In the genomic region with DNA sequence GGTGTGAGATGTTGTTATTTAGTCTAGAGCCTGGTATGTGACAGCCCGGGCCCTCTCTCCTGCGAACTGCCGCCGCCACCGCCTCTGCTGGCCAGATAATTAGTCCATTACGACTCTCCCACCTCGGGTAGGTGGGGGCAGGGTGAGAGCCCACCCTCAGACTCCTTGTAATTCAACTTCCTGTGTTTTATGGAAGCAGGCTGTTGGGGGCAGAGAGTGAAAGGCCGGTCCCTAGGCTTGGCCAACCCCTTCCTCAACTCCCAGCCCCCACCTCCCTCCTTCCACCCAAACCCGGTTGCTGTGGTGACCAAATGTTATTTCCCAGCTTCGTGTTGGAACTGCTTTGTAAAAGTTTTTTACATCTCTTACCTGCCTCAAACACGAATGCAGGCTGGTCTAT, we compare ENCODE assay signal across 17 cellular contexts.
A peak's percentile ranks its signal among the peaks of the same experiment; 100 is the strongest.
DNase-seq lines count a peak whose midpoint lies in the region; ATAC-seq and TF ChIP-seq lines count a peak whose summit lies in the region.
"Had no signal": no experiment of that assay in that cellular context is flagged by ENCODE, and none has a peak within 500 bp of the region (broad histone marks: within the 10 kb centered on the region; RNA-seq: fewer than 3 reads in every experiment).

No MANE protein-coding gene starts in this region.

- H3K9me3 ChIP-seq in H9 (ENCODE audit: control insufficient read depth, low read depth, low read length), result no peaks in the 10 kb centered on the region
- H3K9me3 ChIP-seq in endodermal cell (ENCODE audit: control insufficient read depth, low read length), result no peaks in the 10 kb centered on the region
- no peaks in the 10 kb centered on the region for H3K9me3 ChIP-seq in mesodermal cell (ENCODE audit: control insufficient read depth, low read length)
- no peaks in the 10 kb centered on the region for H3K9me3 ChIP-seq in CD8-positive, alpha-beta T cell (ENCODE audit: low read length)

- no peak for ATAC-seq in CD8-positive, alpha-beta T cell
- no peak for ATAC-seq in HG03097 (IDR thresholded peaks at IDR 0.05; ENCODE audit: low FRiP score, unreplicated experiment)
- no peak for ATAC-seq in stimulated activated effector memory CD8-positive, alpha-beta T cell treated with anti-CD3 and anti-CD28 coated beads, Interleukin-12 subunit alpha, Interleukin-12 subunit beta, amount 100 ng/mL, for 72 hours
- ATAC-seq: activated T-helper 17 cell treated with anti-CD3 and anti-CD28 coated beads, Interleukin-2, amount 50 U/mL, for 72 hours; Right ventricle myocardium inferior had no signal

- H3K27ac Mint-ChIP-seq in H9, result no peak overlapping the region
- H3K27ac Mint-ChIP-seq in endodermal cell, result no peak overlapping the region
- H3K27ac Mint-ChIP-seq in CD8-positive, alpha-beta T cell, result no peak overlapping the region
- H3K27ac Mint-ChIP-seq in stimulated activated effector memory CD8-positive, alpha-beta T cell treated with anti-CD3 and anti-CD28 coated beads, Interleukin-12 subunit alpha, Interleukin-12 subunit beta, amount 100 ng/mL, for 72 hours, result no peak overlapping the region
- H3K27ac Mint-ChIP-seq: activated T-helper 17 cell treated with anti-CD3 and anti-CD28 coated beads, Interleukin-2, amount 50 U/mL, for 72 hours; type B pancreatic cell had no signal

- H3K27me3 ChIP-seq in H9 (ENCODE audit: insufficient read depth, low read length), result no peaks in the 10 kb centered on the region
- H3K27me3 ChIP-seq in endodermal cell (ENCODE audit: control insufficient read depth, insufficient read depth, low read length, poor library complexity, severe bottlenecking), result peaks cover 4% of the 10 kb centered on the region
- H3K27me3 ChIP-seq in CD8-positive, alpha-beta T cell (ENCODE audit: insufficient read depth, low read length), result no peaks in the 10 kb centered on the region

- DNase-seq in H9 (peak; percentile 86), NCI-H2227 treated with DMSO at 0.1 percent for 48 hours (lab: John Stamatoyannopoulos, UW) (peak; percentile 60), endodermal cell (peak; percentile 94)
- no peak for DNase-seq in CD8-positive, alpha-beta T cell
- no peak for DNase-seq in activated CD4-positive, alpha-beta T cell treated with anti-CD3 and anti-CD28 coated beads, Interleukin-2, amount 50 U/mL, for 1 hour
- DNase-seq in stimulated activated effector memory CD8-positive, alpha-beta T cell treated with anti-CD3 and anti-CD28 coated beads, Interleukin-12 subunit alpha, Interleukin-12 subunit beta, amount 100 ng/mL, for 72 hours (ENCODE audit: low spot score in 2 of 2), result no peak
- DNase-seq: activated CD4-positive, CD25-positive, alpha-beta regulatory T cell; effector CD8-positive, alpha-beta T cell; NCI-H2171; NK-92 treated with Interleukin-12 subunit alpha and Interleukin-12 subunit beta, amount 100 ng/mL, for 24 hours; stimulated activated CD4-positive, alpha-beta T cell treated with anti-CD3 and anti-CD28 coated beads, Interleukin-15, amount 100 ng/mL, for 24 hours; stimulated activated naive CD4-positive, alpha-beta T cell had no signal

- H3K4ac ChIP-seq in H9 (ENCODE audit: low read depth, low read length), result peak overlapping the region; percentile 45; the same call in 1 of the 2 replicates

- H3K4me1 ChIP-seq in H9 (ENCODE audit: insufficient read depth, low read length) (peaks cover 11% of the 10 kb centered on the region), endodermal cell (ENCODE audit: control insufficient read depth, insufficient read depth, low read length) (peaks cover 15% of the 10 kb centered on the region), mesodermal cell (ENCODE audit: control insufficient read depth, insufficient read depth, low read length, poor library complexity, severe bottlenecking) (peaks cover 36% of the 10 kb centered on the region)
- no peaks in the 10 kb centered on the region for H3K4me1 ChIP-seq in CD8-positive, alpha-beta T cell (ENCODE audit: insufficient read depth, low read length)

- H3K9ac ChIP-seq in H9 (ENCODE audit: extremely low read depth, insufficient read length, low read length) (peak overlapping the region; percentile 0), endodermal cell (ENCODE audit: extremely low read depth, low read length, poor library complexity, severe bottlenecking) (peak overlapping the region; percentile 62)

- TF ChIP-seq CTCF in H9 (conservative IDR thresholded peaks at IDR 0.05) (peak; percentile 34; the same call in 2 of the 3 replicates), endodermal cell (conservative IDR thresholded peaks at IDR 0.05) (peak; percentile 56)
- no peak for TF ChIP-seq CTCF in CD8-positive, alpha-beta T cell (IDR thresholded peaks at IDR 0.05)

- H2BK5ac ChIP-seq in H9 (ENCODE audit: insufficient read length, low read length), result no peak overlapping the region

- peaks cover 6% of the 10 kb centered on the region for H3K23me2 ChIP-seq in H9 (ENCODE audit: insufficient read length, low read depth, low read length, poor library complexity, severe bottlenecking)

- no peaks in the 10 kb centered on the region for H3K9me3 Mint-ChIP-seq in H9
- no peaks in the 10 kb centered on the region for H3K9me3 Mint-ChIP-seq in endodermal cell
- H3K9me3 Mint-ChIP-seq in CD8-positive, alpha-beta T cell, result no peaks in the 10 kb centered on the region
- no peaks in the 10 kb centered on the region for H3K9me3 Mint-ChIP-seq in stimulated activated effector memory CD8-positive, alpha-beta T cell treated with anti-CD3 and anti-CD28 coated beads, Interleukin-12 subunit alpha, Interleukin-12 subunit beta, amount 100 ng/mL, for 72 hours
- H3K9me3 Mint-ChIP-seq: activated T-helper 17 cell treated with anti-CD3 and anti-CD28 coated beads, Interleukin-2, amount 50 U/mL, for 72 hours; type B pancreatic cell had no signal

- H3K18ac ChIP-seq in H9 (ENCODE audit: insufficient read length, low read depth, low read length), result peak overlapping the region; percentile 80

- H3K4me3 ChIP-seq in endodermal cell (ENCODE audit: low read length) (peak overlapping the region; percentile 76), mesodermal cell (ENCODE audit: extremely low read depth, insufficient read depth, low read length, poor library complexity, severe bottlenecking) (no peak overlapping the region)
- H3K4me3 ChIP-seq in CD8-positive, alpha-beta T cell (ENCODE audit: low read depth, low read length), result no peak overlapping the region

- H3K27me3 Mint-ChIP-seq in H9 (ENCODE audit: low read depth) (peaks cover 20% of the 10 kb centered on the region), endodermal cell (ENCODE audit: insufficient read depth) (peaks cover 8% of the 10 kb centered on the region)
- no peaks in the 10 kb centered on the region for H3K27me3 Mint-ChIP-seq in CD8-positive, alpha-beta T cell (ENCODE audit: low read depth)

- H3K56ac ChIP-seq in H9 (ENCODE audit: insufficient read length, low read depth, low read length), result no peak overlapping the region

- POLR2A ChIA-PET in CD8-positive, alpha-beta T cell (lab: Charles Lee), result no interaction called here

- WGBS in H9 (ENCODE audit: extremely low coverage, insufficient read length, low lambda C conversion rate), result no CpG with 5 or more reads among the region's 11 CpGs
- 0 to 3% methylated on average over 2 to 11 of the region's 11 CpGs for WGBS in endodermal cell (ENCODE audit: insufficient coverage in 1 of 2, insufficient read length in 1 of 2), 2 experiments
- WGBS in mesodermal cell (ENCODE audit: insufficient coverage in 2 of 2), 2 experiments, result 0 to 3% methylated on average over 3 to 11 of the region's 11 CpGs

- no peaks in the 10 kb centered on the region for H4K20me1 ChIP-seq in H9 (ENCODE audit: control insufficient read depth, insufficient read depth, insufficient read length)

- no peak overlapping the region for H3K23ac ChIP-seq in H9 (ENCODE audit: insufficient read length, low read depth, low read length)

- peaks cover 0 to 9% (median 0%) of the 10 kb centered on the region in 3 experiments; a peak in 2 of 7 replicates for H3K36me3 Mint-ChIP-seq in H9 (ENCODE audit: insufficient read depth in 1 of 3, low read depth in 3 of 3)
- no peaks in the 10 kb centered on the region for H3K36me3 Mint-ChIP-seq in endodermal cell (ENCODE audit: low read depth)
- H3K36me3 Mint-ChIP-seq in CD8-positive, alpha-beta T cell, result no peaks in the 10 kb centered on the region
- no peaks in the 10 kb centered on the region for H3K36me3 Mint-ChIP-seq in stimulated activated effector memory CD8-positive, alpha-beta T cell treated with anti-CD3 and anti-CD28 coated beads, Interleukin-12 subunit alpha, Interleukin-12 subunit beta, amount 100 ng/mL, for 72 hours
- H3K36me3 Mint-ChIP-seq: type B pancreatic cell had no signal

- H3K79me2 ChIP-seq in H9 (ENCODE audit: insufficient read depth, low read length), result no peaks in the 10 kb centered on the region

- no peak overlapping the region for H3K4me3 Mint-ChIP-seq in H9
- H3K4me3 Mint-ChIP-seq in endodermal cell, result no peak overlapping the region
- no peak overlapping the region for H3K4me3 Mint-ChIP-seq in CD8-positive, alpha-beta T cell
- H3K4me3 Mint-ChIP-seq in stimulated activated effector memory CD8-positive, alpha-beta T cell treated with anti-CD3 and anti-CD28 coated beads, Interleukin-12 subunit alpha, Interleukin-12 subunit beta, amount 100 ng/mL, for 72 hours, result no peak overlapping the region
- H3K4me3 Mint-ChIP-seq: activated T-helper 17 cell treated with anti-CD3 and anti-CD28 coated beads, Interleukin-2, amount 50 U/mL, for 72 hours; type B pancreatic cell had no signal

- intact Hi-C loops in CD8-positive, alpha-beta T cell (cut with DNase I, micrococcal nuclease), result no loop called here

- no peak overlapping the region for H2BK15ac ChIP-seq in H9 (ENCODE audit: low read depth, low read length)

- CTCF ChIA-PET in CD8-positive, alpha-beta T cell (lab: Charles Lee), result interaction anchor here (1.5 kb wide), 1 partner anchor 10 kb away, joined by 5 read pairs; no protein-coding TSS in a partner anchor

- no peak overlapping the region for H2AFZ ChIP-seq in H9 (ENCODE audit: low read length)

- H4K5ac ChIP-seq in H9 (ENCODE audit: insufficient read length, low read depth, low read length), result no peak overlapping the region

- H4K8ac ChIP-seq in H9 (replicated peaks; ENCODE audit: insufficient read length, low read depth, low read length), result no peak overlapping the region

- H2AK5ac ChIP-seq in H9 (ENCODE audit: insufficient read length, low read length), result no peak overlapping the region

- H3K14ac ChIP-seq in H9 (ENCODE audit: insufficient read depth, low read length), result peak overlapping the region; percentile 10; the same call in 1 of the 2 replicates

- H2BK120ac ChIP-seq in H9 (ENCODE audit: low read depth, low read length, poor library complexity, severe bottlenecking), result no peak overlapping the region

- no peak overlapping the region for H3T11ph ChIP-seq in H9 (ENCODE audit: low read length)

- H3K36me3 ChIP-seq in endodermal cell (ENCODE audit: control insufficient read depth, insufficient read depth, low read length) (no peaks in the 10 kb centered on the region), mesodermal cell (ENCODE audit: control insufficient read depth, insufficient read depth, low read length) (no peaks in the 10 kb centered on the region)
- H3K36me3 ChIP-seq in CD8-positive, alpha-beta T cell (ENCODE audit: insufficient read depth, low read length), result no peaks in the 10 kb centered on the region

- no peak overlapping the region for H2BK20ac ChIP-seq in H9 (ENCODE audit: low read depth, low read length, poor library complexity, severe bottlenecking)

- peak overlapping the region; percentile 28 for H2BK12ac ChIP-seq in H9 (ENCODE audit: insufficient read length, low read depth, low read length)

- peak overlapping the region; percentile 90 for H3K4me2 ChIP-seq in H9 (ENCODE audit: insufficient read depth, insufficient read length, low read length)

- H4K91ac ChIP-seq in H9 (ENCODE audit: insufficient read length, low read depth, low read length), result no peak overlapping the region

- H3K4me1 Mint-ChIP-seq in H9, result peaks cover 17 to 18% of the 10 kb centered on the region in 2 experiments
- peaks cover 15% of the 10 kb centered on the region for H3K4me1 Mint-ChIP-seq in endodermal cell
- H3K4me1 Mint-ChIP-seq in CD8-positive, alpha-beta T cell (ENCODE audit: low read depth), result no peaks in the 10 kb centered on the region
- peaks cover 6% of the 10 kb centered on the region for H3K4me1 Mint-ChIP-seq in stimulated activated effector memory CD8-positive, alpha-beta T cell treated with anti-CD3 and anti-CD28 coated beads, Interleukin-12 subunit alpha, Interleukin-12 subunit beta, amount 100 ng/mL, for 72 hours
- H3K4me1 Mint-ChIP-seq: activated T-helper 17 cell treated with anti-CD3 and anti-CD28 coated beads, Interleukin-2, amount 50 U/mL, for 72 hours had no signal

- H3K79me1 ChIP-seq in H9 (ENCODE audit: insufficient read depth, low read depth, low read length, poor library complexity, severe bottlenecking), result no peaks in the 10 kb centered on the region

- H3K27ac ChIP-seq in H9 (ENCODE audit: insufficient read length, low read depth, low read length), result peak overlapping the region; percentile 28
- H3K27ac ChIP-seq in endodermal cell (ENCODE audit: low read depth, low read length), result peak overlapping the region; percentile 16
- peak overlapping the region; percentile 80 for H3K27ac ChIP-seq in mesodermal cell (ENCODE audit: low read depth, low read length, severe bottlenecking)
- no peak overlapping the region for H3K27ac ChIP-seq in CD8-positive, alpha-beta T cell (ENCODE audit: low read depth, low read length)

Comparison
In these comparisons a context has a peak if more than half of its experiments do, and no peak if none do; other contexts are left out.
1. DNase-seq: peak in H9 (single experiment), NCI-H2227 treated with DMSO at 0.1 percent for 48 hours (single experiment) and endodermal cell (single experiment); none in CD8-positive, alpha-beta T cell (0 of 7), activated CD4-positive, alpha-beta T cell treated with anti-CD3 and anti-CD28 coated beads, Interleukin-2, amount 50 U/mL, for 1 hour (single experiment) and stimulated activated effector memory CD8-positive, alpha-beta T cell treated with anti-CD3 and anti-CD28 coated beads, Interleukin-12 subunit alpha, Interleukin-12 subunit beta, amount 100 ng/mL, for 72 hours (0 of 2).